In the genomic region with DNA sequence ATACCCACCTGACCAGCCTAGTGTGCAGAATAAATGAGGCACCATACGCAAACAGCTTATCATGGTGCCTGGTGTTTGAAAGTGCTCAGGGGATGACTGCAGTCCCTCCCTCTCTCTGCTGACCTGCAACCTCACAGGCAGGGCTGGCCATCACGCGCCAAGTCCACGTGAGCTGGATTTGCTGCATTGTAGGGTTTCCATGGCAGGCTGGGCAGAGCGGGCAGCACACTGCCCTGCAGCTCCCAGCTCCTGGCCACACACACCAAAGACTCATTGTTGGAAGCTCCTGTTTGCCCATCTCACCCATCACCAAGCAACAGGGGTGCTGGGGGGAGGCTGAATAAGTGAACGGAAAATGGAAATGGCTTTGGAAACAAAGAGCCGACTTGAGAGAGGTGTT, we compare ENCODE assay signal across 19 cellular contexts.
A peak's percentile ranks its signal among the peaks of the same experiment; 100 is the strongest.
DNase-seq lines count a peak whose midpoint lies in the region; ATAC-seq and TF ChIP-seq lines count a peak whose summit lies in the region.
"Had no signal": no experiment of that assay in that cellular context is flagged by ENCODE, and none has a peak within 500 bp of the region (broad histone marks: within the 10 kb centered on the region; RNA-seq: fewer than 3 reads in every experiment).

No MANE protein-coding gene starts in this region.

- intact Hi-C loops in body of pancreas (cut with DNase I) = no loop called here

- H3K9me3 ChIP-seq in body of pancreas (no peaks in the 10 kb centered on the region), osteoblast (ENCODE audit: low read depth, low read length) (no peaks in the 10 kb centered on the region)

- no peak overlapping the region for H2AFZ ChIP-seq in osteoblast (ENCODE audit: low read length)

- no peak for ATAC-seq in body of pancreas
- no peak for ATAC-seq in GM21737 (IDR thresholded peaks at IDR 0.05; ENCODE audit: unreplicated experiment)
- ATAC-seq in HG02763 (IDR thresholded peaks at IDR 0.05; ENCODE audit: unreplicated experiment) = no peak
- ATAC-seq in left lobe of liver = no peak
- ATAC-seq: activated CD4-positive, alpha-beta T cell treated with anti-CD3 and anti-CD28 coated beads for 36 hours; activated naive CD8-positive, alpha-beta T cell treated with anti-CD3 and anti-CD28 coated beads, Interleukin-2, amount 50 U/mL, for 24 hours; naive thymus-derived CD4-positive, alpha-beta T cell; right cardiac atrium; Right ventricle myocardium inferior had no signal

- no peak overlapping the region for H3K4me3 ChIP-seq in body of pancreas
- H3K4me3 ChIP-seq in osteoblast (ENCODE audit: insufficient read depth, low read length) = no peak overlapping the region

- no peaks in the 10 kb centered on the region for H4K20me1 ChIP-seq in osteoblast (ENCODE audit: insufficient read depth, low read length)

- H3K4me1 ChIP-seq in body of pancreas (no peaks in the 10 kb centered on the region), osteoblast (ENCODE audit: insufficient read depth, low read length) (no peaks in the 10 kb centered on the region)

- H3K27ac ChIP-seq in body of pancreas = no peak overlapping the region
- H3K27ac ChIP-seq in osteoblast (ENCODE audit: low read depth, low read length) = no peak overlapping the region

- WGBS in body of pancreas, 2 donors = 79 to 83% methylated on average over 3 to 7 of the region's 7 CpGs

- H3K36me3 ChIP-seq in body of pancreas (replicated peaks in 1 of 2; ENCODE audit: insufficient read depth in 1 of 2, low read depth in 2 of 2) = no peaks in the 10 kb centered on the region
- no peaks in the 10 kb centered on the region for H3K36me3 ChIP-seq in osteoblast (ENCODE audit: insufficient read depth, low read length)

- no peaks in the 10 kb centered on the region for H3K79me2 ChIP-seq in osteoblast (ENCODE audit: insufficient read depth, low read length)

- TF ChIP-seq CTCF in body of pancreas (IDR thresholded peaks at IDR 0.05) (no peak), osteoblast (IDR thresholded peaks at IDR 0.05; ENCODE audit: extremely low read depth, low read depth, low read length) (no peak)

- DNase-seq in COLO668 (lab: John Stamatoyannopoulos, UW; ENCODE audit: unreplicated experiment) (peak; percentile 28), HT1080 (ENCODE audit: low read depth) (peak; percentile 5), body of pancreas (peak in 3 of 4 donors; percentile 27 to 55 (median 50)), osteoblast (ENCODE audit: insufficient read length, low spot score, missing footprints) (peak; percentile 35), left lobe of liver (ENCODE audit: low spot score) (no peak)
- DNase-seq: activated CD4-positive, alpha-beta T cell treated with anti-CD3 and anti-CD28 coated beads for 36 hours; activated CD8-positive, alpha-beta memory T cell treated with anti-CD3 and anti-CD28 coated beads for 24 hours; activated naive CD8-positive, alpha-beta T cell treated with anti-CD3 and anti-CD28 coated beads, Interleukin-2, amount 50 U/mL, for 24 hours; Calu3; HCEC 1CT; KG1; naive thymus-derived CD4-positive, alpha-beta T cell; NCI-H187; right cardiac atrium; stimulated activated CD4-positive, alpha-beta T cell treated with anti-CD3 and anti-CD28 coated beads, Interleukin-12 subunit alpha, Interleukin-12 subunit beta, amount 100 ng/mL, for 4 hours; stimulated activated CD4-positive, alpha-beta T cell treated with anti-CD3 and anti-CD28 coated beads, Interleukin-4, amount 100 ng/mL, for 1 hour had no signal

- no peak overlapping the region for H3K4me2 ChIP-seq in osteoblast (ENCODE audit: insufficient read depth, low read length)

- H3K27me3 ChIP-seq in body of pancreas = no peaks in the 10 kb centered on the region
- H3K27me3 ChIP-seq in osteoblast (ENCODE audit: insufficient read depth, low read length) = peaks cover 36% of the 10 kb centered on the region

- no peak for TF ChIP-seq POLR2A in body of pancreas (IDR thresholded peaks at IDR 0.05)
